In the genomic region with DNA sequence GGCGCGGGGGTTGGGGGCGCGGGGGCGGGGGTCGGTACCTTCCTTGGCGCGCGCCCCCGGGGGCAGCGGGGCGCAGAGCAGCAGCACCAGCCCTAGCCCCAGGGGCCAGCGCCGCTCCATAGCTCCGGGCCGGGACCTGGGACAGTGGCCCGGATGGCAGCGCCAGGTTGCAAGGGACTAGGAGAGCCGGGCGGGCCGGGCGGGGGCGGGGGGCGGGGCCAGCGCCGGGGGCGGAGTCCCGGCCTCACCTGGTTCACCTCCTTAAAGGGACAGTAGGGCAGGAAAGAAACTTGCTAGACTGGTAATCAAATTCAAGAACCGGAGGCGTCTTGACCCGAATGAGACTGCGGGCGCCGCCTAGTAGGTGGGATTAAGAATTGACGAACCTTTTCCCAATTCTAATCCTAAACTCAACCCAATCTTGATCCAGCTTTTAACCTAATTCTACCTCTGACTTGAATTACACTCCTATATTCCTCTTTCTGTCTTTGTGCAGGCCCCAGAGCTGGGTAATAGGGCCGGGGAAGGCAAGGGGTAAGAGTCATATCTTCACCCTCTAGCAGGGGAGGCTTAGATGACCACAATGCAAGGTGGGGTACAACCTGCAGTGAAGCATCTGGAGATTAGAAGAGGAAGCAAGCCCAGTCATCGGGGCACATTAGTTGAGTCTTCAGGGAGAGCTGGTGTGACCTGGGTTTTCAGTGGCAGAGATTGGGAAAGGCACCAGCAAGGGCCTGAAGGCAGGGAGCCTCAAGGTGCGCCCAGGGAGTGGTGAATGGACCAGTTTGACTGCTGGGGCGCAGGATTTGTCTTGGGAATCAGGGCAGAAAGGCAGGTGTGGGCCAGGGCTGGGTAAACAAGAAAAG, we compare ENCODE assay signal across 2 cellular contexts.
TF ChIP-seq lines count a peak whose summit lies in the region.

A gene (minus strand): TSS at position 171 of the 866 bp plus-strand sequence. CDS start 51 bp downstream, at position 120.

TF ChIP-seq in Ishikawa, 13 proteins besides CTCF, POLR2A, EP300 and RAD21 (continued from another document):
- TF ChIP-seq TAF1 (IDR thresholded peaks at IDR 0.05; ENCODE audit: low read depth), result peak; percentile 48; the same call in 1 of the 2 replicates

TF ChIP-seq in H1, 55 proteins besides CTCF, POLR2A, EP300 and RAD21 (continued from another document):
- TF ChIP-seq SIX5 (IDR thresholded peaks at IDR 0.05; ENCODE audit: low read depth, low read length) (no peak), POLR2AphosphoS5 (IDR thresholded peaks at IDR 0.05; ENCODE audit: low read depth, low read length) (peak; percentile 34; the same call in 1 of the 2 replicates), TAF1 (IDR thresholded peaks at IDR 0.05; ENCODE audit: low read depth, low read length) (peak; percentile 27), POU5F1 (IDR thresholded peaks at IDR 0.05; ENCODE audit: low read depth, low read length) (no peak), SRF (IDR thresholded peaks at IDR 0.05; ENCODE audit: low read depth, low read length) (no peak), HDAC2 (IDR thresholded peaks at IDR 0.05; ENCODE audit: borderline replicate concordance in 1 of 2, low read depth in 2 of 2, low read length in 2 of 2) (no peak), KDM4A (IDR thresholded peaks at IDR 0.05; ENCODE audit: low read depth, low read length, severe bottlenecking) (no peak), TBP (IDR thresholded peaks at IDR 0.05; ENCODE audit: low read depth, low read length) (no peak), SP1 (IDR thresholded peaks at IDR 0.05; ENCODE audit: low read depth, low read length) (peak; percentile 73; the same call in 1 of the 2 replicates), CTBP2 (IDR thresholded peaks at IDR 0.05; ENCODE audit: borderline replicate concordance, insufficient read depth, insufficient read length, low read length) (no peak), BACH1 (IDR thresholded peaks at IDR 0.05; ENCODE audit: low read length) (no peak), NANOG (IDR thresholded peaks at IDR 0.05; ENCODE audit: insufficient read depth, low read depth, low read length, poor library complexity, severe bottlenecking) (no peak), TEAD4 (IDR thresholded peaks at IDR 0.05; ENCODE audit: low read depth, low read length) (no peak), BCL11A (IDR thresholded peaks at IDR 0.05; ENCODE audit: low read depth in 2 of 2, low read length in 2 of 2) (no peak), RFX5 (IDR thresholded peaks at IDR 0.05; ENCODE audit: borderline replicate concordance, low read depth, low read length) (no peak), ASH2L (IDR thresholded peaks at IDR 0.05; ENCODE audit: low read length) (peak; percentile 58), EGR1 (IDR thresholded peaks at IDR 0.05; ENCODE audit: borderline replicate concordance, low read depth, low read length) (0 out of 2 replicates have a peak, but pooled peaks have one; percentile 45), SIN3A (conservative IDR thresholded peaks at IDR 0.05 in 1 of 2, IDR thresholded peaks at IDR 0.05 in 1 of 2; ENCODE audit: low read depth in 1 of 2, low read length in 2 of 2) (0 out of 4 replicates have a peak, but pooled peaks of 1 of the 2 experiments have one; percentile 29), SP2 (IDR thresholded peaks at IDR 0.05; ENCODE audit: low read length) (no peak)
- TF ChIP-seq, protein P1, sequence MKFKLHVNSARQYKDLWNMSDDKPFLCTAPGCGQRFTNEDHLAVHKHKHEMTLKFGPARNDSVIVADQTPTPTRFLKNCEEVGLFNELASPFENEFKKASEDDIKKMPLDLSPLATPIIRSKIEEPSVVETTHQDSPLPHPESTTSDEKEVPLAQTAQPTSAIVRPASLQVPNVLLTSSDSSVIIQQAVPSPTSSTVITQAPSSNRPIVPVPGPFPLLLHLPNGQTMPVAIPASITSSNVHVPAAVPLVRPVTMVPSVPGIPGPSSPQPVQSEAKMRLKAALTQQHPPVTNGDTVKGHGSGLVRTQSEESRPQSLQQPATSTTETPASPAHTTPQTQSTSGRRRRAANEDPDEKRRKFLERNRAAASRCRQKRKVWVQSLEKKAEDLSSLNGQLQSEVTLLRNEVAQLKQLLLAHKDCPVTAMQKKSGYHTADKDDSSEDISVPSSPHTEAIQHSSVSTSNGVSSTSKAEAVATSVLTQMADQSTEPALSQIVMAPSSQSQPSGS (IDR thresholded peaks at IDR 0.05; ENCODE audit: low read length), result no peak
- TF ChIP-seq, protein P2, sequence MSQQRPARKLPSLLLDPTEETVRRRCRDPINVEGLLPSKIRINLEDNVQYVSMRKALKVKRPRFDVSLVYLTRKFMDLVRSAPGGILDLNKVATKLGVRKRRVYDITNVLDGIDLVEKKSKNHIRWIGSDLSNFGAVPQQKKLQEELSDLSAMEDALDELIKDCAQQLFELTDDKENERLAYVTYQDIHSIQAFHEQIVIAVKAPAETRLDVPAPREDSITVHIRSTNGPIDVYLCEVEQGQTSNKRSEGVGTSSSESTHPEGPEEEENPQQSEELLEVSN (IDR thresholded peaks at IDR 0.05), result no peak
- TF ChIP-seq, protein P3, sequence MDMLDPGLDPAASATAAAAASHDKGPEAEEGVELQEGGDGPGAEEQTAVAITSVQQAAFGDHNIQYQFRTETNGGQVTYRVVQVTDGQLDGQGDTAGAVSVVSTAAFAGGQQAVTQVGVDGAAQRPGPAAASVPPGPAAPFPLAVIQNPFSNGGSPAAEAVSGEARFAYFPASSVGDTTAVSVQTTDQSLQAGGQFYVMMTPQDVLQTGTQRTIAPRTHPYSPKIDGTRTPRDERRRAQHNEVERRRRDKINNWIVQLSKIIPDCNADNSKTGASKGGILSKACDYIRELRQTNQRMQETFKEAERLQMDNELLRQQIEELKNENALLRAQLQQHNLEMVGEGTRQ (IDR thresholded peaks at IDR 0.05; ENCODE audit: low read length), result no peak
